8 cellular contexts compared by ENCODE assay signal in the genomic region with DNA sequence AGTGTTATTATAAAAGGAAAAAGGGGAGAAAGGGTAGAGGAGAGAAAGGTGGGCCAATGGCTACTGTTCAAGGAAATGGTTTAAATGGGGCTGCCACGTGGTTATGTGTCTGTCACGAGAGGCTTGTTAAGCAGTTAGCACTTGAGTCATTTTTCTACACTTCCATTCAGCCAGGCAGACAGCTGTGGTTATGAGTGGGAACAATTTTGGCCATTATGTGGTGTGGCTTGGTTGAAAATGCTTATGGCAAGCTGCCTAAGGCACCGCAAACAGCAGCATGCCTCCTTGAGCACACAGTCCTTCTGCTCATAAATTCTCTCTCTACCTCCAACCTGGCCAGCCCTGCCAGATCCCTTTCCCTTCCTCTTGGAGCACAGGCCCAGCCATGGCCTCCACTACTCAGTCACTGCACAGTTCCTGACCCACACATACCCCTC. TPM values are rescaled to one million over a fixed set of nuclear protein-coding genes. Genes with fewer than 3 reads are reported as not detected.
DNase-seq lines count a peak whose midpoint lies in the region; ATAC-seq, FAIRE-seq and TF ChIP-seq lines count a peak whose summit lies in the region.

No MANE protein-coding gene starts in this region.

- peak in 2 of 5 donors; percentile 15 to 28 for DNase-seq in CD8-positive, alpha-beta memory T cell
- peak; percentile 69 for DNase-seq in GM19240 (ENCODE audit: insufficient read length, low spot score)
- peak; percentile 77 for DNase-seq in RCC 7860 (ENCODE audit: low spot score)
- DNase-seq in glomerular visceral epithelial cell (ENCODE audit: extremely low spot score): peak; percentile 88
- DNase-seq in mucosa of descending colon: no peak
- DNase-seq in cerebellar cortex (ENCODE audit: low spot score): no peak
- no peak for DNase-seq in NCI-H526 treated with DMSO at 0.1 percent for 48 hours (lab: John Stamatoyannopoulos, UW)
- no peak for DNase-seq in cortex of kidney (lab: John Stamatoyannopoulos, UW)

- intact Hi-C loops in mucosa of descending colon (cut with DNase I, micrococcal nuclease): no loop called here

- no peaks in the 10 kb centered on the region for H3K9me3 ChIP-seq in CD8-positive, alpha-beta memory T cell (ENCODE audit: low read length)
- no peaks in the 10 kb centered on the region for H3K9me3 ChIP-seq in mucosa of descending colon

- H3K4me1 Mint-ChIP-seq in CD8-positive, alpha-beta memory T cell: peaks cover 30 to 40% (median 35%) of the 10 kb centered on the region in 3 donors

- H3K4me3 Mint-ChIP-seq in CD8-positive, alpha-beta memory T cell: peak overlapping the region in 5 of 7 donors; percentile 17 to 59 (median 55)

- TF ChIP-seq CTCF in mucosa of descending colon (IDR thresholded peaks at IDR 0.05): no peak

- H3K4me3 ChIP-seq in CD8-positive, alpha-beta memory T cell (ENCODE audit: low read length): no peak overlapping the region
- H3K4me3 ChIP-seq in mucosa of descending colon: no peak overlapping the region

- H3K27ac Mint-ChIP-seq in CD8-positive, alpha-beta memory T cell: peak overlapping the region; percentile 67 to 98 (median 90)

- ATAC-seq in mucosa of descending colon: no peak

- no peak overlapping the region for H3K27ac ChIP-seq in CD8-positive, alpha-beta memory T cell (ENCODE audit: low read depth, low read length)

- peak; percentile 76 for FAIRE-seq in RCC 7860 (lab: Jason Lieb, UNC)

- H3K36me3 ChIP-seq in CD8-positive, alpha-beta memory T cell (ENCODE audit: insufficient read depth, low read length): peaks cover 15% of the 10 kb centered on the region
- H3K36me3 ChIP-seq in mucosa of descending colon (ENCODE audit: low read depth): peaks cover 7% of the 10 kb centered on the region

- no peaks in the 10 kb centered on the region for H3K27me3 ChIP-seq in CD8-positive, alpha-beta memory T cell (ENCODE audit: insufficient read depth, low read length, poor library complexity, severe bottlenecking)

- CTCF ChIA-PET in CD8-positive, alpha-beta memory T cell (lab: Charles Lee): no interaction called here

- POLR2A ChIA-PET in CD8-positive, alpha-beta memory T cell (lab: Charles Lee): interaction anchor here (0.7 kb wide), 1 partner anchor 927 kb away, joined by 7 read pairs; no protein-coding TSS in a partner anchor

- H3K4me1 ChIP-seq in CD8-positive, alpha-beta memory T cell (ENCODE audit: insufficient read depth, low read length): peaks cover 25% of the 10 kb centered on the region
- H3K4me1 ChIP-seq in mucosa of descending colon (ENCODE audit: low read depth): peaks cover 14% of the 10 kb centered on the region

- H3K27me3 Mint-ChIP-seq in CD8-positive, alpha-beta memory T cell: no peaks in the 10 kb centered on the region

- H3K36me3 Mint-ChIP-seq in CD8-positive, alpha-beta memory T cell: peaks cover 3 to 50% (median 13%) of the 10 kb centered on the region in 3 donors

- H3K9me3 Mint-ChIP-seq in CD8-positive, alpha-beta memory T cell: no peaks in the 10 kb centered on the region

RNA-seq across cellular contexts. Expression of a gene that starts 3.2 kb away (rescaled TPM):
- total RNA-seq in CD8-positive, alpha-beta memory T cell: 100 to 1,000 TPM; 423 to 438 TPM
- polyA plus RNA-seq in CD8-positive, alpha-beta memory T cell: 169 TPM
- 10 to 100 TPM; 14.0 to 46.3 (median 34.3) TPM for total RNA-seq in mucosa of descending colon

RNA-seq across cellular contexts. Expression of a gene that starts 15.9 kb away (rescaled TPM):
- total RNA-seq in CD8-positive, alpha-beta memory T cell: under 1 TPM; 0.18 to 0.20 TPM
- polyA plus RNA-seq in CD8-positive, alpha-beta memory T cell: not detected
- not detected for total RNA-seq in mucosa of descending colon

RNA-seq across cellular contexts. Expression of a gene that starts 36.7 kb away (rescaled TPM):
- total RNA-seq in CD8-positive, alpha-beta memory T cell: 10 to 100 TPM; 92.9 to 94.0 TPM
- 46.4 TPM for polyA plus RNA-seq in CD8-positive, alpha-beta memory T cell
- 10 to 100 TPM; 47.1 to 52.9 (median 50.7) TPM for total RNA-seq in mucosa of descending colon

RNA-seq across cellular contexts. Expression of a gene that starts 50.5 kb away (rescaled TPM):
- 100 to 1,000 TPM; 215 to 239 TPM for total RNA-seq in CD8-positive, alpha-beta memory T cell
- 74.5 TPM for polyA plus RNA-seq in CD8-positive, alpha-beta memory T cell
- total RNA-seq in mucosa of descending colon: 100 to 1,000 TPM; 123 to 155 (median 147) TPM

Comparison
In these comparisons a context has a peak if more than half of its experiments do, and no peak if none do; other contexts are left out.
1. DNase-seq: peak in GM19240 (single experiment), RCC 7860 (single experiment) and glomerular visceral epithelial cell (single experiment); none in mucosa of descending colon (0 of 3), cerebellar cortex (single experiment), NCI-H526 treated with DMSO at 0.1 percent for 48 hours (single experiment) and cortex of kidney (single experiment).
2. RNA of a gene that starts 3.2 kb away (total RNA-seq): 423 to 438 TPM in CD8-positive, alpha-beta memory T cell; 14.0 to 46.3 TPM in mucosa of descending colon; every median in the first group is over 4 times any median in the second.